9 cellular contexts compared by ENCODE assay signal in genomic region chr16:14502932-14503741, GRCh38.
DNase-seq lines count a peak whose midpoint lies in the region; ATAC-seq and TF ChIP-seq lines count a peak whose summit lies in the region.
"Had no signal": no experiment of that assay in that cellular context is flagged by ENCODE, and none has a peak within 500 bp of the region (broad histone marks: within the 10 kb centered on the region; RNA-seq: fewer than 3 reads in every experiment).

No MANE protein-coding gene starts in this region.

- TF ChIP-seq CTCF in GM12865 (IDR thresholded peaks at IDR 0.05; ENCODE audit: insufficient read depth, low read depth, low read length, missing control alignments) (no peak), fibroblast of villous mesenchyme (IDR thresholded peaks at IDR 0.05; ENCODE audit: insufficient read depth, low read depth, low read length) (no peak), uterus (IDR thresholded peaks at IDR 0.05) (no peak), A673 (conservative IDR thresholded peaks at IDR 0.05; ENCODE audit: low read depth, low read length) (no peak)

- H3K4me1 ChIP-seq in uterus: peaks cover 2 to 3% of the 10 kb centered on the region in 2 donors
- peaks cover 12% of the 10 kb centered on the region for H3K4me1 ChIP-seq in A673 (ENCODE audit: insufficient read depth, low read length, poor library complexity, severe bottlenecking)

- TF ChIP-seq POLR2A in uterus (IDR thresholded peaks at IDR 0.05): no peak

- intact Hi-C loops in uterus (cut with DNase I; ENCODE audit: low total_unique reads) (no loop called here), A673 (cut with micrococcal nuclease; ENCODE audit: unreplicated experiment) (no loop called here)

- H3K27ac ChIP-seq in uterus (no peak overlapping the region), A673 (ENCODE audit: low read depth, low read length, poor library complexity, severe bottlenecking) (no peak overlapping the region)

- H3K36me3 ChIP-seq in uterus: no peaks in the 10 kb centered on the region
- H3K36me3 ChIP-seq in A673 (ENCODE audit: insufficient read depth, low read length, poor library complexity, severe bottlenecking): no peaks in the 10 kb centered on the region

- ATAC-seq in GM21576 (IDR thresholded peaks at IDR 0.05; ENCODE audit: unreplicated experiment): peak; percentile 70

- POLR2A ChIA-PET in A673 (lab: Charles Lee; ENCODE audit: low non-redundant PET): no interaction called here

- H3K4me3 ChIP-seq in GM12865 (ENCODE audit: low read depth, low read length) (no peak overlapping the region; the same call in 1 of the 2 replicates), fibroblast of villous mesenchyme (ENCODE audit: low read depth, low read length) (no peak overlapping the region), uterus (no peak overlapping the region), A673 (ENCODE audit: low read depth, low read length, poor library complexity, severe bottlenecking) (no peak overlapping the region)

- no peaks in the 10 kb centered on the region for H3K27me3 ChIP-seq in uterus
- H3K27me3 ChIP-seq in A673 (replicated peaks; ENCODE audit: insufficient read depth, low read depth, low read length, poor library complexity): no peaks in the 10 kb centered on the region

- no TSS peak for BruUV-seq in A673 (replicated peaks; lab: Mats Ljungman, UMichigan)

- CTCF ChIA-PET in A673 (lab: Charles Lee): no interaction called here

- H3K9me3 ChIP-seq in uterus: no peaks in the 10 kb centered on the region
- no peaks in the 10 kb centered on the region for H3K9me3 ChIP-seq in A673 (ENCODE audit: low read depth, low read length, poor library complexity, severe bottlenecking)

- peak; percentile 85 for DNase-seq in GM12865 (ENCODE audit: low read depth)
- DNase-seq in HT1080 (ENCODE audit: low read depth): peak; percentile 78
- peak; percentile 46 for DNase-seq in fibroblast of villous mesenchyme (ENCODE audit: low read depth)
- DNase-seq in stimulated activated CD4-positive, alpha-beta T cell treated with anti-CD3 and anti-CD28 coated beads, Interleukin-4, amount 100 ng/mL, for 4 hours: no peak
- no peak for DNase-seq in uterus
- DNase-seq in A673 (ENCODE audit: low spot score): no peak
- no peak for DNase-seq in T1000 (lab: John Stamatoyannopoulos, UW)
- DNase-seq: activated B cell treated with CpG ODN at 0.5 μM for 24 hours had no signal

Comparison
In these comparisons a context has a peak if more than half of its experiments do, and no peak if none do; other contexts are left out.
1. DNase-seq: peak in GM12865 (single experiment), HT1080 (single experiment) and fibroblast of villous mesenchyme (single experiment); none in stimulated activated CD4-positive, alpha-beta T cell treated with anti-CD3 and anti-CD28 coated beads, Interleukin-4, amount 100 ng/mL, for 4 hours (0 of 2), uterus (0 of 2), A673 (single experiment) and T1000 (single experiment).